Comparison of ENCODE assay signal across 35 cellular contexts in genomic region chr21:30209571-30209970, GRCh38. TPM values are rescaled to one million over a fixed set of nuclear protein-coding genes. Genes with fewer than 3 reads are reported as not detected.
DNase-seq lines count a peak whose midpoint lies in the region; ATAC-seq and TF ChIP-seq lines count a peak whose summit lies in the region.
"Had no signal": no experiment of that assay in that cellular context is flagged by ENCODE, and none has a peak within 500 bp of the region (broad histone marks: within the 10 kb centered on the region; RNA-seq: fewer than 3 reads in every experiment).

No MANE protein-coding gene starts in this region.

- ATAC-seq in GM21619 (IDR thresholded peaks at IDR 0.05; ENCODE audit: unreplicated experiment): no peak
- ATAC-seq: gastrocnemius medialis, psoas muscle had no signal

- H3K36me3 ChIP-seq in breast epithelium (no peaks in the 10 kb centered on the region), ovary (no peaks in the 10 kb centered on the region)
- H3K36me3 ChIP-seq: ascending aorta, esophagus squamous epithelium, gastrocnemius medialis, sigmoid colon, SJSA1, stomach, vagina had no signal

- CTCF ChIA-PET in MCF 10A (lab: Yijun Ruan, JAX): interaction anchor here (0.7 to 1.1 kb wide), 2 partner anchors 16 to 57 kb away, joined by 3 to 4 read pairs; no protein-coding TSS in a partner anchor

- H3K4me3 Mint-ChIP-seq in MCF 10A (ENCODE audit: unreplicated experiment) (no peak overlapping the region), chondrocyte (ENCODE audit: unreplicated experiment) (no peak overlapping the region), osteocyte (ENCODE audit: unreplicated experiment) (no peak overlapping the region), immature natural killer cell (no peak overlapping the region)
- H3K4me3 Mint-ChIP-seq: activated T-cell treated with anti-CD3 and anti-CD28 coated beads, Interleukin-2, amount 50 U/mL, for 24 hours; CD4-positive, CD25-positive, alpha-beta regulatory T cell; dendritic cell treated with granulocyte-macrophage colony-stimulating factor and Interleukin-4, amounts not matched to agents 40 ng/mL and 50 ng/mL, for 4 days had no signal

- DNase-seq in MCF 10A (ENCODE audit: unreplicated experiment): peak; percentile 33
- DNase-seq in breast epithelium (ENCODE audit: low spot score in 2 of 2): no peak
- no peak for DNase-seq in chondrocyte (ENCODE audit: low spot score)
- DNase-seq in iPS-NIHi7 (ENCODE audit: extremely low spot score): peak; percentile 13
- DNase-seq in osteocyte (ENCODE audit: extremely low spot score, unreplicated experiment): no peak
- DNase-seq in ovary: no peak
- DNase-seq in immature natural killer cell: no peak
- DNase-seq: activated CD4-positive, CD25-positive, alpha-beta regulatory T cell; activated T-cell treated with anti-CD3 and anti-CD28 coated beads, Interleukin-2, amount 50 U/mL, for 24 hours; CD4-positive, CD25-positive, alpha-beta regulatory T cell; central memory CD4-positive, alpha-beta T cell; DMS79 treated with DMSO at 0.1 percent for 48 hours; esophagus squamous epithelium; gastrocnemius medialis; GDM1; GOT3; KBM-7; MM.1S; NCI-H1105 treated with DMSO at 0.1 percent for 48 hours; NCI-H2081 treated with DMSO at 0.1 percent for 48 hours; psoas muscle; sigmoid colon; stimulated activated CD4-positive, alpha-beta T cell treated with anti-CD3 and anti-CD28 coated beads, Interleukin-12 subunit alpha, Interleukin-12 subunit beta, amount 100 ng/mL, for 4 hours; stimulated activated CD4-positive, alpha-beta T cell treated with anti-CD3 and anti-CD28 coated beads, Interleukin-2, amount 100 ng/mL, for 48 hours; stomach; T-helper 1 cell had no signal

- H3K27me3 Mint-ChIP-seq in MCF 10A (ENCODE audit: insufficient read depth, unreplicated experiment): no peaks in the 10 kb centered on the region
- H3K27me3 Mint-ChIP-seq in chondrocyte (ENCODE audit: low read depth): no peaks in the 10 kb centered on the region
- H3K27me3 Mint-ChIP-seq in osteocyte (ENCODE audit: unreplicated experiment): no peaks in the 10 kb centered on the region
- H3K27me3 Mint-ChIP-seq in immature natural killer cell (ENCODE audit: low read depth in 3 of 3): peaks cover 0 to 9% (median 0%) of the 10 kb centered on the region in 3 donors
- H3K27me3 Mint-ChIP-seq: CD4-positive, CD25-positive, alpha-beta regulatory T cell; dendritic cell treated with granulocyte-macrophage colony-stimulating factor and Interleukin-4, amounts not matched to agents 40 ng/mL and 50 ng/mL, for 4 days had no signal

- no peaks in the 10 kb centered on the region for H3K9me3 ChIP-seq in breast epithelium
- H3K9me3 ChIP-seq in ovary: no peaks in the 10 kb centered on the region
- H3K9me3 ChIP-seq: ascending aorta, esophagus squamous epithelium, gastrocnemius medialis, psoas muscle, sigmoid colon, SJSA1, stomach, vagina had no signal

- H3K27ac Mint-ChIP-seq in MCF 10A (ENCODE audit: low read depth, unreplicated experiment): no peak overlapping the region
- no peak overlapping the region for H3K27ac Mint-ChIP-seq in chondrocyte (ENCODE audit: unreplicated experiment)
- no peak overlapping the region for H3K27ac Mint-ChIP-seq in osteocyte (ENCODE audit: unreplicated experiment)
- no peak overlapping the region for H3K27ac Mint-ChIP-seq in immature natural killer cell
- H3K27ac Mint-ChIP-seq: activated T-cell treated with anti-CD3 and anti-CD28 coated beads, Interleukin-2, amount 50 U/mL, for 24 hours; CD4-positive, CD25-positive, alpha-beta regulatory T cell; dendritic cell treated with granulocyte-macrophage colony-stimulating factor and Interleukin-4, amounts not matched to agents 40 ng/mL and 50 ng/mL, for 4 days had no signal

- no peaks in the 10 kb centered on the region for H3K27me3 ChIP-seq in breast epithelium
- H3K27me3 ChIP-seq in ovary: no peaks in the 10 kb centered on the region
- H3K27me3 ChIP-seq: ascending aorta, esophagus squamous epithelium, gastrocnemius medialis, hepatocyte, sigmoid colon, SJSA1, stomach, vagina had no signal

- peak overlapping the region in 1 of 2 donors; percentile 36 for H3K27ac ChIP-seq in breast epithelium
- no peak overlapping the region for H3K27ac ChIP-seq in ovary
- H3K27ac ChIP-seq: ascending aorta, esophagus squamous epithelium, gastrocnemius medialis, hepatocyte, psoas muscle, sigmoid colon, SJSA1, stomach, vagina had no signal

- H3K9me3 Mint-ChIP-seq in MCF 10A (ENCODE audit: unreplicated experiment) (no peaks in the 10 kb centered on the region), chondrocyte (ENCODE audit: low read depth) (peaks cover 6% of the 10 kb centered on the region), osteocyte (ENCODE audit: unreplicated experiment) (no peaks in the 10 kb centered on the region), immature natural killer cell (peaks cover 4 to 19% (median 9%) of the 10 kb centered on the region in 6 donors)
- H3K9me3 Mint-ChIP-seq: activated T-cell treated with anti-CD3 and anti-CD28 coated beads, Interleukin-2, amount 50 U/mL, for 24 hours; dendritic cell treated with granulocyte-macrophage colony-stimulating factor and Interleukin-4, amounts not matched to agents 40 ng/mL and 50 ng/mL, for 4 days had no signal

- no peaks in the 10 kb centered on the region for H3K36me3 Mint-ChIP-seq in MCF 10A (ENCODE audit: insufficient read depth, unreplicated experiment)
- no peaks in the 10 kb centered on the region for H3K36me3 Mint-ChIP-seq in chondrocyte (ENCODE audit: low read depth)
- no peaks in the 10 kb centered on the region for H3K36me3 Mint-ChIP-seq in osteocyte (ENCODE audit: unreplicated experiment)
- H3K36me3 Mint-ChIP-seq in immature natural killer cell: no peaks in the 10 kb centered on the region
- H3K36me3 Mint-ChIP-seq: CD4-positive, CD25-positive, alpha-beta regulatory T cell had no signal

- WGBS in ovary, 3 donors: 60 to 64% (median 62%) methylated on average over 6 of the region's 6 CpGs

- intact Hi-C loops in MCF 10A (cut with micrococcal nuclease) (loop anchor here (1.0 kb wide), 2 partner anchors 48 to 200 kb away; no protein-coding TSS in a partner anchor), breast epithelium (cut with DNase I; ENCODE audit: low total_unique reads) (no loop called here), ovary (cut with DNase I) (loop anchor here in 1 of 4 donors (10.0 kb wide), 1 partner anchor 65 kb away; no protein-coding TSS in a partner anchor)

- H3K4me1 Mint-ChIP-seq in MCF 10A (ENCODE audit: insufficient read depth, unreplicated experiment) (peaks cover 7% of the 10 kb centered on the region), chondrocyte (ENCODE audit: low read depth) (peaks cover 14% of the 10 kb centered on the region), osteocyte (ENCODE audit: unreplicated experiment) (peaks cover 12% of the 10 kb centered on the region), immature natural killer cell (no peaks in the 10 kb centered on the region)
- H3K4me1 Mint-ChIP-seq: CD4-positive, CD25-positive, alpha-beta regulatory T cell had no signal

- no TSS peak for BruUV-seq in MCF 10A (replicated peaks; lab: Mats Ljungman, UMichigan)

- H3K4me1 ChIP-seq in breast epithelium (no peaks in the 10 kb centered on the region), ovary (ENCODE audit: insufficient read depth) (no peaks in the 10 kb centered on the region)
- H3K4me1 ChIP-seq: ascending aorta, gastrocnemius medialis, psoas muscle, sigmoid colon, SJSA1, stomach, vagina had no signal

- TF ChIP-seq CTCF in MCF 10A (IDR thresholded peaks at IDR 0.05; ENCODE audit: unreplicated experiment) (peak; percentile 42), breast epithelium (IDR thresholded peaks at IDR 0.05) (no peak), chondrocyte (IDR thresholded peaks at IDR 0.05) (peak; percentile 60), osteocyte (IDR thresholded peaks at IDR 0.05) (peak; percentile 36), ovary (IDR thresholded peaks at IDR 0.05) (no peak)

- POLR2A ChIA-PET in MCF 10A (lab: Yijun Ruan, JAX): no interaction called here

- TF ChIP-seq POLR2A in breast epithelium (IDR thresholded peaks at IDR 0.05) (no peak), ovary (IDR thresholded peaks at IDR 0.05) (no peak)

- TF ChIP-seq EP300 in ovary (IDR thresholded peaks at IDR 0.05): no peak

- H3K4me3 ChIP-seq in breast epithelium (no peak overlapping the region), ovary (no peak overlapping the region)
- H3K4me3 ChIP-seq: ascending aorta, esophagus squamous epithelium, gastrocnemius medialis, hepatocyte, psoas muscle, sigmoid colon, SJSA1, stomach, vagina had no signal

RNA-seq across cellular contexts. Expression of gene CLDN8, which starts 6.3 kb away (rescaled TPM):
- total RNA-seq in MCF 10A (2022) (not detected in 2 replicates), breast epithelium (100 to 1,000 TPM in 1 of 3 donors, 10 to 100 TPM in 1, under 1 TPM in 1; 0.16 to 213 (median 39.7) TPM), chondrocyte (not detected in 3 replicates), osteocyte (not detected in 2 replicates), ovary (1 to 10 TPM in 1 of 7 donors, under 1 TPM in 1, not detected in 5; 0.10 to 2.2 TPM)
- polyA plus RNA-seq in ovary (not detected), immature natural killer cell (not detected)
- total RNA-seq: A172; ascending aorta; CD4-positive, CD25-positive, alpha-beta regulatory T cell; liver; myocyte; psoas muscle; SJSA1 had no signal
- polyA plus RNA-seq: CD4-positive, CD25-positive, alpha-beta regulatory T cell; psoas muscle had no signal

RNA-seq across cellular contexts. Expression of gene CLDN17, which starts 43.0 kb away (rescaled TPM):
- total RNA-seq in MCF 10A (2022) (not detected in 2 replicates), breast epithelium (not detected), chondrocyte (not detected in 3 replicates), osteocyte (not detected in 2 replicates), ovary (not detected)
- polyA plus RNA-seq in ovary (not detected), immature natural killer cell (not detected)
- total RNA-seq: A172; ascending aorta; CD4-positive, CD25-positive, alpha-beta regulatory T cell; gastrocnemius medialis; hepatocyte; liver; myocyte; psoas muscle; sigmoid colon; SJSA1; stomach had no signal
- polyA plus RNA-seq: CD4-positive, CD25-positive, alpha-beta regulatory T cell; hepatocyte; liver; psoas muscle; sigmoid colon had no signal

Comparison
In these comparisons a context has a peak if more than half of its experiments do, and no peak if none do; other contexts are left out.
1. DNase-seq: peak in MCF 10A (single experiment) and iPS-NIHi7 (single experiment); none in breast epithelium (0 of 2), chondrocyte (single experiment), osteocyte (single experiment), ovary (0 of 5) and immature natural killer cell (0 of 3).
2. CTCF ChIP-seq: peak in MCF 10A (single experiment), chondrocyte (single experiment) and osteocyte (single experiment); none in breast epithelium (0 of 3) and ovary (0 of 3).